8 cellular contexts compared by ENCODE assay signal in genomic region chr16:8887952-8888560, GRCh38. TPM values are rescaled to one million over a fixed set of nuclear protein-coding genes. Genes with fewer than 3 reads are reported as not detected.
DNase-seq lines count a peak whose midpoint lies in the region; ATAC-seq and TF ChIP-seq lines count a peak whose summit lies in the region.

No MANE protein-coding gene starts in this region.

- H3K9me3 ChIP-seq in right cardiac atrium (ENCODE audit: control insufficient read depth, low read length): no peaks in the 10 kb centered on the region
- H3K9me3 ChIP-seq in smooth muscle cell (replicated peaks; ENCODE audit: low read depth): no peaks in the 10 kb centered on the region

- peak; percentile 26 for TF ChIP-seq CTCF in HFFc6 (IDR thresholded peaks at IDR 0.05)
- no peak for TF ChIP-seq CTCF in smooth muscle cell (IDR thresholded peaks at IDR 0.05; ENCODE audit: borderline replicate concordance, insufficient read depth, poor library complexity, severe bottlenecking)

- no peak overlapping the region for H3K9ac ChIP-seq in smooth muscle cell (ENCODE audit: low read depth)

- H3K27ac ChIP-seq in right cardiac atrium (ENCODE audit: low read length) (no peak overlapping the region), smooth muscle cell (ENCODE audit: low read depth) (peak overlapping the region; percentile 37)

- H3K4me1 Mint-ChIP-seq in HFFc6 (ENCODE audit: low read depth): peaks cover 45% of the 10 kb centered on the region

- H3K4me3 ChIP-seq in right cardiac atrium (ENCODE audit: low read length) (no peak overlapping the region), smooth muscle cell (no peak overlapping the region)

- H2AFZ ChIP-seq in smooth muscle cell (ENCODE audit: low read depth): no peak overlapping the region

- ATAC-seq in right cardiac atrium: peak; percentile 64 to 72
- ATAC-seq in HG03520 (IDR thresholded peaks at IDR 0.05; ENCODE audit: unreplicated experiment): no peak
- ATAC-seq in HG03565 (IDR thresholded peaks at IDR 0.05; ENCODE audit: unreplicated experiment): no peak

- peak overlapping the region; percentile 24 for H3K4me2 ChIP-seq in smooth muscle cell

- peaks cover 13% of the 10 kb centered on the region for H3K27me3 Mint-ChIP-seq in HFFc6 (ENCODE audit: insufficient read depth)

- 50% methylated on average over 16 of the region's 16 CpGs for whole genome bisulfite sequencing in right cardiac atrium
- WGBS in smooth muscle cell (ENCODE audit: low lambda C conversion rate): 72% methylated on average over 16 of the region's 16 CpGs

- H3K27ac Mint-ChIP-seq in HFFc6: peak overlapping the region; percentile 62

- peaks cover 1% of the 10 kb centered on the region for H3K36me3 ChIP-seq in smooth muscle cell (ENCODE audit: low read depth)

- intact Hi-C loops in right cardiac atrium (cut with DNase I): loop anchor here in 2 of 4 donors (10.0 kb wide), 2 partner anchors 233 to 323 kb away; no protein-coding TSS in a partner anchor

- peaks cover 81% of the 10 kb centered on the region for H4K20me1 ChIP-seq in smooth muscle cell (ENCODE audit: low read depth)

- H3K27me3 ChIP-seq in right cardiac atrium (ENCODE audit: control insufficient read depth, insufficient read depth) (no peaks in the 10 kb centered on the region), smooth muscle cell (ENCODE audit: low read depth) (no peaks in the 10 kb centered on the region)

- no peaks in the 10 kb centered on the region for H3K9me3 Mint-ChIP-seq in HFFc6

- H3F3A ChIP-seq in smooth muscle cell (ENCODE audit: low read depth): peaks cover 7% of the 10 kb centered on the region

- H3K4me1 ChIP-seq in right cardiac atrium (ENCODE audit: control insufficient read depth, insufficient read depth, low read length) (peaks cover 2% of the 10 kb centered on the region), smooth muscle cell (ENCODE audit: low read depth) (peaks cover 14% of the 10 kb centered on the region)

- H3K79me2 ChIP-seq in smooth muscle cell (ENCODE audit: low read depth): peaks cover 3% of the 10 kb centered on the region

- H3K4me3 Mint-ChIP-seq in HFFc6: peak overlapping the region; percentile 48; the same call in 1 of the 2 replicates

- peak; percentile 88 for DNase-seq in HFFc6
- DNase-seq in anterior cingulate cortex (lab: John Stamatoyannopoulos, UW): peak in 51 of 58 donors; percentile 13 to 96 (median 56)
- DNase-seq in right cardiac atrium: peak; percentile 83 to 94 (median 89)
- peak; percentile 25 for DNase-seq in smooth muscle cell (lab: John Stamatoyannopoulos, UW; ENCODE audit: unreplicated experiment)
- no peak for DNase-seq in NCI-H774 (lab: John Stamatoyannopoulos, UW)
- DNase-seq in NCI-H2227 (lab: John Stamatoyannopoulos, UW; ENCODE audit: unreplicated experiment): no peak

- H3K36me3 Mint-ChIP-seq in HFFc6 (ENCODE audit: low read depth): peaks cover 28% of the 10 kb centered on the region

RNA-seq across cellular contexts. Expression of gene LITAFD, which starts 5.9 kb away (rescaled TPM):
- total RNA-seq in HFFc6 (2021; fragmentation: NEBNext Ultra II Directional; extraction: Animal tissue kit (Norgen Biotek cat#: 25700)): not detected
- total RNA-seq in right cardiac atrium (not detected), smooth muscle cell (not detected in 2 replicates)
- polyA plus RNA-seq in right cardiac atrium (not detected), smooth muscle cell (0.37 TPM in 1 of 2 replicates, not detected in the other)

RNA-seq across cellular contexts. Expression of gene CARHSP1, which starts 19.2 kb away (rescaled TPM):
- 100 to 1,000 TPM in 3 of 6 experiments, 10 to 100 TPM in 3; 91.4 to 114 (median 97.9) TPM for total RNA-seq in HFFc6 (2021; fragmentation: NEBNext Ultra II Directional; extraction: Animal tissue kit (Norgen Biotek cat#: 25700))
- total RNA-seq in right cardiac atrium (10 to 100 TPM; 28.6 to 37.2 (median 35.0) TPM), smooth muscle cell (62.6 and 74.1 TPM in 2 replicates)
- polyA plus RNA-seq in right cardiac atrium (75.0 TPM), smooth muscle cell (94.0 and 118 TPM in 2 replicates)

Comparison
In these comparisons a context has a peak if more than half of its experiments do, and no peak if none do; other contexts are left out.
1. DNase-seq: peak in HFFc6 (single experiment), anterior cingulate cortex (51 of 58), right cardiac atrium (3 of 3) and smooth muscle cell (single experiment); none in NCI-H774 (single experiment) and NCI-H2227 (single experiment).
2. ATAC-seq: peak in right cardiac atrium (2 of 2); none in HG03520 (single experiment) and HG03565 (single experiment).